ENCODE assay signal across 24 cellular contexts in the genomic region with DNA sequence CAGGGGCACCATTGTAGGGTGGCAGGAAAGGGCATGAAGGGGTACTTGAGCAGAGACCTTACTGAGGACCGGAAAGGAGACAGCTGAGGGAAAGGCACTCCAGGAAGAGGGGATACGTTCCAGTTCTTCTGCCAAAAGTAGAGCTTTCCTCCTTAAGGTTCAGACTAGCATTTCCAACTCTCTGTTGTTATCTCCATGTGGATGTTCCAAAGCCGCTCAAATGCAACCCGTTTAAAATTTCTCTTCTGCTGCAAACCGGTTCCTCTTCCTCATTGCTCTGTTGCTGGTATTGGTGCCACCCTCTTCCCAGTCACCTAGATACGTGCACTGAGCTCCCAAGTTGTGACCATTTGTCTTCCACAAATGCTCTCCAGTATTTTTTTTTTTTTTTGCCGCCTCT. TPM values are rescaled to one million over a fixed set of nuclear protein-coding genes. Genes with fewer than 3 reads are reported as not detected.
"Had no signal": no experiment of that assay in that cellular context is flagged by ENCODE, and none has a peak within 500 bp of the region (broad histone marks: within the 10 kb centered on the region; RNA-seq: fewer than 3 reads in every experiment).

No MANE protein-coding gene starts in this region.

- H3K27me3 Mint-ChIP-seq: T-helper 17 cell had no signal

- H3K27me3 ChIP-seq: brain microvascular endothelial cell, cardiac muscle cell had no signal

- H3K4me3 Mint-ChIP-seq: activated CD8-positive, alpha-beta T cell treated with anti-CD3 and anti-CD28 coated beads for 36 hours; activated naive CD4-positive, alpha-beta T cell treated with anti-CD3 and anti-CD28 coated beads, Interleukin-2, amount 10 ng/mL, durations not matched to agents 7 days and 5 days; activated naive CD8-positive, alpha-beta T cell treated with anti-CD3 and anti-CD28 coated beads for 36 hours; activated T-cell treated with anti-CD3 and anti-CD28 coated beads, Interleukin-2, amount 50 U/mL, for 72 hours; T-helper 17 cell had no signal

- H3K4me1 Mint-ChIP-seq: activated naive CD4-positive, alpha-beta T cell treated with anti-CD3 and anti-CD28 coated beads, Interleukin-2, amount 10 ng/mL, durations not matched to agents 7 days and 5 days; activated naive CD8-positive, alpha-beta T cell treated with anti-CD3 and anti-CD28 coated beads for 36 hours had no signal

- H3K27ac Mint-ChIP-seq: activated CD8-positive, alpha-beta T cell treated with anti-CD3 and anti-CD28 coated beads for 36 hours; activated naive CD4-positive, alpha-beta T cell treated with anti-CD3 and anti-CD28 coated beads, Interleukin-2, amount 10 ng/mL, durations not matched to agents 7 days and 5 days; activated naive CD8-positive, alpha-beta T cell treated with anti-CD3 and anti-CD28 coated beads for 36 hours; activated T-cell treated with anti-CD3 and anti-CD28 coated beads, Interleukin-2, amount 50 U/mL, for 72 hours; activated T-helper 2 cell treated with anti-CD3 and anti-CD28 coated beads, Interferon-gamma antibody, Interleukin-2, Interleukin-4, amounts not matched to agents 10 μg/mL and 5 μg/mL and 100 μg/mL, durations not matched to agents 14 hours and 24 hours and 36 hours; T-helper 17 cell had no signal

- H3K27ac ChIP-seq: brain microvascular endothelial cell, cardiac muscle cell had no signal

- H3K9me3 Mint-ChIP-seq: activated naive CD4-positive, alpha-beta T cell treated with anti-CD3 and anti-CD28 coated beads, Interleukin-2, amount 10 ng/mL, durations not matched to agents 7 days and 5 days; activated T-cell treated with anti-CD3 and anti-CD28 coated beads, Interleukin-2, amount 50 U/mL, for 72 hours; activated T-helper 2 cell treated with anti-CD3 and anti-CD28 coated beads, Interferon-gamma antibody, Interleukin-2, Interleukin-4, amounts not matched to agents 10 μg/mL and 5 μg/mL and 100 μg/mL, durations not matched to agents 14 hours and 24 hours and 36 hours had no signal

- DNase-seq: activated CD4-positive, CD25-positive, alpha-beta regulatory T cell; activated CD8-positive, alpha-beta memory T cell treated with anti-CD3 and anti-CD28 coated beads, Interleukin-2, amount 50 U/mL, for 4 hours; activated CD8-positive, alpha-beta T cell treated with anti-CD3 and anti-CD28 coated beads for 36 hours; activated gamma-delta T cell treated with Interleukin-2 at 50 U/mL for 16 hours; activated naive CD4-positive, alpha-beta T cell treated with anti-CD3 and anti-CD28 coated beads, Interleukin-2, amount 10 ng/mL, durations not matched to agents 7 days and 5 days; activated naive CD8-positive, alpha-beta T cell treated with anti-CD3 and anti-CD28 coated beads for 36 hours; activated T-cell treated with anti-CD3 and anti-CD28 coated beads, Interleukin-2, amount 50 U/mL, for 72 hours; brain microvascular endothelial cell; cerebellar nuclear complex; KBM-7; NCI-H1048; NCI-H1417 treated with DMSO at 0.1 percent for 48 hours; NCI-H1694; NCI-H2029; NCI-H2107; NCI-H345; NCI-H524; PC-3; SIG-M5; T-helper 17 cell; T-helper 9 cell had no signal

- ATAC-seq: activated CD8-positive, alpha-beta T cell treated with anti-CD3 and anti-CD28 coated beads for 36 hours; activated T-cell treated with anti-CD3 and anti-CD28 coated beads, Interleukin-2, amount 50 U/mL, for 72 hours; PC-3; T-helper 17 cell had no signal

RNA-seq across cellular contexts. Expression of a gene that starts 50.0 kb away (rescaled TPM):
- total RNA-seq: activated CD8-positive, alpha-beta T cell treated with anti-CD3 and anti-CD28 coated beads for 36 hours; activated naive CD8-positive, alpha-beta T cell treated with anti-CD3 and anti-CD28 coated beads for 36 hours; activated T-cell treated with anti-CD3 and anti-CD28 coated beads, Interleukin-2, amount 50 U/mL, for 72 hours; activated T-helper 2 cell treated with anti-CD3 and anti-CD28 coated beads, Interferon-gamma antibody, Interleukin-2, Interleukin-4, amounts not matched to agents 10 μg/mL and 5 μg/mL and 100 μg/mL, durations not matched to agents 14 hours and 24 hours and 36 hours; cardiac muscle cell; M059J; PC-3; T-helper 17 cell had no signal
